Comparison of ENCODE assay signal across 20 cellular contexts in genomic region chr22:49949914-49950292, GRCh38. TPM values are rescaled to one million over a fixed set of nuclear protein-coding genes. Genes with fewer than 3 reads are reported as not detected.
DNase-seq lines count a peak whose midpoint lies in the region; ATAC-seq and TF ChIP-seq lines count a peak whose summit lies in the region.
"Had no signal": no experiment of that assay in that cellular context is flagged by ENCODE, and none has a peak within 500 bp of the region (broad histone marks: within the 10 kb centered on the region; RNA-seq: fewer than 3 reads in every experiment).

No MANE protein-coding gene starts in this region.

- WGBS in mesenchymal stem cell, result 86% methylated on average over 10 of the region's 11 CpGs
- 82 to 99% (median 90%) methylated on average over 7 to 11 of the region's 11 CpGs for WGBS in adrenal gland, 4 donors

- H3K9ac ChIP-seq in mesenchymal stem cell (ENCODE audit: low read length), result no peak overlapping the region

- no peaks in the 10 kb centered on the region for H3K36me3 ChIP-seq in breast epithelium
- H3K36me3 ChIP-seq in mesenchymal stem cell (ENCODE audit: control insufficient read depth in 1 of 2, insufficient read depth in 2 of 2, low read depth in 1 of 2, low read length in 2 of 2), result no peaks in the 10 kb centered on the region
- H3K36me3 ChIP-seq in adrenal gland (replicated peaks in 1 of 2), result no peaks in the 10 kb centered on the region
- H3K36me3 ChIP-seq: WERI-Rb-1 had no signal

- H3K27ac Mint-ChIP-seq in Calu3 (ENCODE audit: unreplicated experiment), result peak overlapping the region; percentile 93
- peak overlapping the region; percentile 90 for H3K27ac Mint-ChIP-seq in stimulated activated memory B cell treated with anti-CD40 and anti-IgM and Interleukin-4, amounts not matched to agents 10 μg/mL and 1 μg/mL and 100 μg/mL, for 72 hours
- H3K27ac Mint-ChIP-seq: CD4-positive, alpha-beta T cell had no signal

- H4K91ac ChIP-seq in mesenchymal stem cell (ENCODE audit: low read length), result no peak overlapping the region

- no peak overlapping the region for H2BK12ac ChIP-seq in mesenchymal stem cell (ENCODE audit: low read length in 2 of 2)

- H3K18ac ChIP-seq in mesenchymal stem cell (ENCODE audit: low read depth in 1 of 2, low read length in 2 of 2), result no peak overlapping the region

- H3K23ac ChIP-seq in mesenchymal stem cell (ENCODE audit: low read length in 2 of 2), result no peak overlapping the region

- no peaks in the 10 kb centered on the region for H3K9me3 Mint-ChIP-seq in Calu3 (ENCODE audit: low read depth, unreplicated experiment)
- H3K9me3 Mint-ChIP-seq in stimulated activated memory B cell treated with anti-CD40 and anti-IgM and Interleukin-4, amounts not matched to agents 10 μg/mL and 1 μg/mL and 100 μg/mL, for 72 hours, result no peaks in the 10 kb centered on the region
- H3K9me3 Mint-ChIP-seq: CD4-positive, alpha-beta T cell; neural crest cell had no signal

- no peak overlapping the region for H2BK120ac ChIP-seq in mesenchymal stem cell (ENCODE audit: low read depth, low read length)

- peak overlapping the region; percentile 50 for H2BK15ac ChIP-seq in mesenchymal stem cell (ENCODE audit: low read depth, poor library complexity, severe bottlenecking)

- no peak for TF ChIP-seq POLR2A in breast epithelium (IDR thresholded peaks at IDR 0.05)
- no peak for TF ChIP-seq POLR2A in adrenal gland (IDR thresholded peaks at IDR 0.05)

- ATAC-seq in stimulated activated memory B cell treated with anti-CD40 and anti-IgM and Interleukin-4, amounts not matched to agents 10 μg/mL and 1 μg/mL and 100 μg/mL, for 72 hours, result no peak

- BruUV-seq in Calu3 (replicated peaks; lab: Mats Ljungman, UMichigan), result no TSS peak

- H3K27me3 ChIP-seq in breast epithelium, result no peaks in the 10 kb centered on the region
- H3K27me3 ChIP-seq in mesenchymal stem cell (ENCODE audit: control insufficient read depth in 1 of 2, insufficient read depth in 1 of 2, low read length in 2 of 2), result no peaks in the 10 kb centered on the region
- no peaks in the 10 kb centered on the region for H3K27me3 ChIP-seq in adrenal gland

- no peaks in the 10 kb centered on the region for H3K79me1 ChIP-seq in mesenchymal stem cell (replicated peaks; ENCODE audit: low read length, poor library complexity, severe bottlenecking)

- H3K4me1 ChIP-seq in breast epithelium, result peaks cover 23 to 64% of the 10 kb centered on the region in 2 donors
- peaks cover 49% of the 10 kb centered on the region for H3K4me1 ChIP-seq in mesenchymal stem cell (ENCODE audit: control insufficient read depth, insufficient read depth, low read depth, low read length)
- peaks cover 0 to 16% of the 10 kb centered on the region in 2 donors for H3K4me1 ChIP-seq in adrenal gland (replicated peaks in 1 of 2)

- H2AK5ac ChIP-seq in mesenchymal stem cell (ENCODE audit: low read length, severe bottlenecking), result peak overlapping the region; percentile 53

- no peak overlapping the region for H3K14ac ChIP-seq in mesenchymal stem cell (ENCODE audit: low read length in 2 of 2)

- CTCF ChIA-PET in Calu3 (lab: Charles Lee), result interaction anchor here (0.7 to 3.7 kb wide), 3 partner anchors 14 to 19 kb away, joined by 3 to 30 read pairs (median 6); no protein-coding TSS in a partner anchor

- H3K9me3 ChIP-seq in breast epithelium, result no peaks in the 10 kb centered on the region
- H3K9me3 ChIP-seq in mesenchymal stem cell (ENCODE audit: control insufficient read depth, low read length), result no peaks in the 10 kb centered on the region
- no peaks in the 10 kb centered on the region for H3K9me3 ChIP-seq in adrenal gland (replicated peaks in 1 of 3)

- no peak overlapping the region for H3K4ac ChIP-seq in mesenchymal stem cell (ENCODE audit: low read depth in 1 of 2, low read length in 2 of 2)

- peaks cover 65% of the 10 kb centered on the region for H3K36me3 Mint-ChIP-seq in Calu3 (ENCODE audit: insufficient read depth, unreplicated experiment)
- H3K36me3 Mint-ChIP-seq in stimulated activated memory B cell treated with anti-CD40 and anti-IgM and Interleukin-4, amounts not matched to agents 10 μg/mL and 1 μg/mL and 100 μg/mL, for 72 hours, result no peaks in the 10 kb centered on the region

- no peak overlapping the region for H2AFZ ChIP-seq in mesenchymal stem cell (ENCODE audit: low read depth, low read length)

- no peak overlapping the region for H4K8ac ChIP-seq in mesenchymal stem cell (ENCODE audit: low read length)

- H3K4me3 ChIP-seq in breast epithelium, result peak overlapping the region in 1 of 3 donors; percentile 3
- H3K4me3 ChIP-seq in mesenchymal stem cell (ENCODE audit: insufficient read depth in 1 of 2, low read depth in 1 of 2, low read length in 2 of 2), result no peak overlapping the region
- H3K4me3 ChIP-seq in adrenal gland, result no peak overlapping the region

- DNase-seq in Calu3, result no peak
- DNase-seq in breast epithelium (ENCODE audit: low spot score in 2 of 2), result no peak
- DNase-seq in mesenchymal stem cell, result no peak
- DNase-seq in adrenal gland, result no peak
- no peak for DNase-seq in activated CD8-positive, alpha-beta memory T cell treated with anti-CD3 and anti-CD28 coated beads, Interleukin-2, amount 50 U/mL, for 48 hours
- no peak for DNase-seq in kidney tubule cell (ENCODE audit: low spot score)
- no peak for DNase-seq in effector CD4-positive, alpha-beta T cell
- DNase-seq: activated CD4-positive, alpha-beta T cell treated with anti-CD3 and anti-CD28 coated beads, Interleukin-2, amount 50 U/mL, for 1 hour; activated CD8-positive, alpha-beta memory T cell treated with anti-CD3 and anti-CD28 coated beads, Interleukin-2, amount 50 U/mL, for 4 hours; activated effector memory CD4-positive, alpha-beta T cell treated with anti-CD3 and anti-CD28 coated beads, Interleukin-2, amount 50 U/mL, for 16 hours; CD4-positive, alpha-beta T cell; erythroblast; hypothalamus; NCI-H187; NCI-H226; NCI-H82; substantia nigra; WERI-Rb-1 had no signal

- H3K27ac ChIP-seq in breast epithelium, result peak overlapping the region; percentile 99
- H3K27ac ChIP-seq in mesenchymal stem cell (ENCODE audit: low read length, poor library complexity, severe bottlenecking), result no peak overlapping the region
- no peak overlapping the region for H3K27ac ChIP-seq in adrenal gland
- H3K27ac ChIP-seq: WERI-Rb-1 had no signal

- peaks cover 17% of the 10 kb centered on the region for H3K4me1 Mint-ChIP-seq in Calu3 (ENCODE audit: low read depth, unreplicated experiment)
- H3K4me1 Mint-ChIP-seq in stimulated activated memory B cell treated with anti-CD40 and anti-IgM and Interleukin-4, amounts not matched to agents 10 μg/mL and 1 μg/mL and 100 μg/mL, for 72 hours, result peaks cover 28% of the 10 kb centered on the region

- H3K4me3 Mint-ChIP-seq in Calu3 (ENCODE audit: low read depth, unreplicated experiment), result peak overlapping the region; percentile 76
- H3K4me3 Mint-ChIP-seq in stimulated activated memory B cell treated with anti-CD40 and anti-IgM and Interleukin-4, amounts not matched to agents 10 μg/mL and 1 μg/mL and 100 μg/mL, for 72 hours, result no peak overlapping the region
- H3K4me3 Mint-ChIP-seq: CD4-positive, alpha-beta T cell; neural crest cell had no signal

- no peaks in the 10 kb centered on the region for H3K27me3 Mint-ChIP-seq in Calu3 (ENCODE audit: unreplicated experiment)
- H3K27me3 Mint-ChIP-seq in stimulated activated memory B cell treated with anti-CD40 and anti-IgM and Interleukin-4, amounts not matched to agents 10 μg/mL and 1 μg/mL and 100 μg/mL, for 72 hours, result no peaks in the 10 kb centered on the region
- H3K27me3 Mint-ChIP-seq: CD4-positive, alpha-beta T cell had no signal

- no peak overlapping the region for H2BK5ac ChIP-seq in mesenchymal stem cell (ENCODE audit: low read depth, low read length, poor library complexity, severe bottlenecking)

- intact Hi-C loops in Calu3 (cut with micrococcal nuclease; ENCODE audit: unreplicated experiment), result loop anchor here (2.0 kb wide), 1 partner anchor 13 kb away; no protein-coding TSS in a partner anchor
- intact Hi-C loops in breast epithelium (cut with DNase I; ENCODE audit: low total_unique reads), result loop anchor here (10.0 kb wide), 1 partner anchor 235 kb away; the partner anchor contains the start of gene TRABD
- intact Hi-C loops in adrenal gland (cut with DNase I), result no loop called here

- no peak overlapping the region for H3K4me2 ChIP-seq in mesenchymal stem cell (ENCODE audit: low read length, poor library complexity, severe bottlenecking)

- TF ChIP-seq CTCF in Calu3 (IDR thresholded peaks at IDR 0.05; ENCODE audit: unreplicated experiment), result no peak
- TF ChIP-seq CTCF in breast epithelium (IDR thresholded peaks at IDR 0.05), result no peak
- TF ChIP-seq CTCF in adrenal gland (IDR thresholded peaks at IDR 0.05), result no peak

RNA-seq across cellular contexts. Expression of gene PIM3, which starts 10.7 kb away (rescaled TPM):
- total RNA-seq in Calu3 (2022) (86.3 and 97.3 TPM in 2 replicates), breast epithelium (10 to 100 TPM; 63.0 to 92.1 (median 87.1) TPM), adrenal gland (10 to 100 TPM; 40.7 to 99.2 (median 58.7) TPM)
- polyA plus RNA-seq in mesenchymal stem cell (2013, experiment 1 of 2), result 18.5 TPM
- 17.6 TPM for polyA plus RNA-seq in mesenchymal stem cell (2013, experiment 2 of 2)
- 10 to 100 TPM in 2 of 3 donors, 1 to 10 TPM in 1; 7.2 to 70.0 (median 42.0) TPM for polyA plus RNA-seq in adrenal gland

RNA-seq across cellular contexts. Expression of gene CRELD2, which starts 31.5 kb away (rescaled TPM):
- 57.8 and 64.6 TPM in 2 replicates for total RNA-seq in Calu3 (2022)
- total RNA-seq in breast epithelium, result 10 to 100 TPM; 20.6 to 59.3 (median 39.5) TPM
- polyA plus RNA-seq in mesenchymal stem cell (2013, experiment 1 of 2), result 37.9 TPM
- 35.8 TPM for polyA plus RNA-seq in mesenchymal stem cell (2013, experiment 2 of 2)
- 10 to 100 TPM; 24.0 to 63.4 (median 47.0) TPM for total RNA-seq in adrenal gland
- polyA plus RNA-seq in adrenal gland, result 10 to 100 TPM; 14.5 to 28.1 (median 23.0) TPM

RNA-seq across cellular contexts. Expression of gene ALG12, which starts 31.7 kb away (rescaled TPM):
- total RNA-seq in Calu3 (2022) (25.4 and 27.0 TPM in 2 replicates), breast epithelium (10 to 100 TPM; 16.6 to 22.4 (median 19.7) TPM), adrenal gland (10 to 100 TPM; 16.2 to 33.6 (median 24.9) TPM)
- polyA plus RNA-seq in mesenchymal stem cell (2013, experiment 1 of 2), result 20.9 TPM
- polyA plus RNA-seq in mesenchymal stem cell (2013, experiment 2 of 2), result 21.2 TPM
- polyA plus RNA-seq in adrenal gland, result 10 to 100 TPM in 2 of 3 donors, 1 to 10 TPM in 1; 6.4 to 11.6 (median 11.3) TPM

Comparison
In these comparisons a context has a peak if more than half of its experiments do, and no peak if none do; other contexts are left out.
1. H3K27ac ChIP-seq: peak in breast epithelium (2 of 2); none in mesenchymal stem cell (single experiment) and adrenal gland (0 of 5).
2. intact Hi-C loops: an anchor here in Calu3 (2.0 kb wide) and breast epithelium (10.0 kb wide); none called in adrenal gland.